Comparison of ENCODE assay signal across 14 cellular contexts in genomic region chr12:31644536-31644935, GRCh38. TPM values are rescaled to one million over a fixed set of nuclear protein-coding genes. Genes with fewer than 3 reads are reported as not detected.
"Had no signal": no experiment of that assay in that cellular context is flagged by ENCODE, and none has a peak within 500 bp of the region (broad histone marks: within the 10 kb centered on the region; RNA-seq: fewer than 3 reads in every experiment).

No MANE protein-coding gene starts in this region.

- H3K4me3 ChIP-seq: left lung, lung, right atrium auricular region, testis, upper lobe of left lung had no signal

- H3K36me3 Mint-ChIP-seq: activated CD4-positive, alpha-beta memory T cell treated with anti-CD3 and anti-CD28 coated beads for 36 hours; activated naive CD4-positive, alpha-beta T cell treated with anti-CD3 and anti-CD28 coated beads, Interleukin-2, amount 10 ng/mL, durations not matched to agents 7 days and 5 days; naive thymus-derived CD4-positive, alpha-beta T cell had no signal

- H3K9me3 Mint-ChIP-seq: activated CD4-positive, alpha-beta memory T cell treated with anti-CD3 and anti-CD28 coated beads for 36 hours; activated naive CD4-positive, alpha-beta T cell treated with anti-CD3 and anti-CD28 coated beads, Interleukin-2, amount 10 ng/mL, durations not matched to agents 7 days and 5 days; activated T-cell treated with anti-CD3 and anti-CD28 coated beads, Interleukin-2, amount 50 U/mL, for 72 hours had no signal

- H3K36me3 ChIP-seq: left lung, right atrium auricular region, upper lobe of left lung had no signal

- H3K4me3 Mint-ChIP-seq: activated CD4-positive, alpha-beta memory T cell treated with anti-CD3 and anti-CD28 coated beads for 36 hours; activated naive CD4-positive, alpha-beta T cell treated with anti-CD3 and anti-CD28 coated beads, Interleukin-2, amount 10 ng/mL, durations not matched to agents 7 days and 5 days; activated T-cell treated with anti-CD3 and anti-CD28 coated beads, Interleukin-2, amount 50 U/mL, for 72 hours; naive thymus-derived CD4-positive, alpha-beta T cell had no signal

- H3K27ac ChIP-seq: left lung, right atrium auricular region, testis, upper lobe of left lung had no signal

- ATAC-seq: activated T-cell treated with anti-CD3 and anti-CD28 coated beads, Interleukin-2, amount 50 U/mL, for 72 hours; left lung; naive thymus-derived CD4-positive, alpha-beta T cell had no signal

- H3K27ac Mint-ChIP-seq: activated CD4-positive, alpha-beta memory T cell treated with anti-CD3 and anti-CD28 coated beads for 36 hours; activated naive CD4-positive, alpha-beta T cell treated with anti-CD3 and anti-CD28 coated beads, Interleukin-2, amount 10 ng/mL, durations not matched to agents 7 days and 5 days; activated T-cell treated with anti-CD3 and anti-CD28 coated beads, Interleukin-2, amount 50 U/mL, for 72 hours; naive thymus-derived CD4-positive, alpha-beta T cell had no signal

- H3K4me1 ChIP-seq: left lung, right atrium auricular region, upper lobe of left lung had no signal

- DNase-seq: activated CD4-positive, alpha-beta memory T cell treated with anti-CD3 and anti-CD28 coated beads for 36 hours; activated CD4-positive, alpha-beta T cell treated with anti-CD3 and anti-CD28 coated beads for 48 hours; activated effector memory CD4-positive, alpha-beta T cell treated with Interleukin-2 at 50 U/mL for 16 hours; activated naive CD4-positive, alpha-beta T cell treated with anti-CD3 and anti-CD28 coated beads, Interleukin-2, amount 10 ng/mL, durations not matched to agents 7 days and 5 days; activated T-cell treated with anti-CD3 and anti-CD28 coated beads, Interleukin-2, amount 50 U/mL, for 72 hours; amygdala; left lung; naive thymus-derived CD4-positive, alpha-beta T cell; stimulated activated CD4-positive, alpha-beta T cell treated with anti-CD3 and anti-CD28 coated beads, Interleukin-12 subunit alpha, Interleukin-12 subunit beta, amount 100 ng/mL, for 4 hours; stimulated activated CD4-positive, alpha-beta T cell treated with anti-CD3 and anti-CD28 coated beads, Interleukin-4, amount 100 ng/mL, for 4 hours; testis; upper lobe of left lung had no signal

- H3K9me3 ChIP-seq: left lung, right atrium auricular region, testis, upper lobe of left lung had no signal

- H3K27me3 ChIP-seq: left lung, right atrium auricular region, testis, upper lobe of left lung had no signal

- H3K4me1 Mint-ChIP-seq: activated naive CD4-positive, alpha-beta T cell treated with anti-CD3 and anti-CD28 coated beads, Interleukin-2, amount 10 ng/mL, durations not matched to agents 7 days and 5 days had no signal

- H3K27me3 Mint-ChIP-seq: activated CD4-positive, alpha-beta memory T cell treated with anti-CD3 and anti-CD28 coated beads for 36 hours; naive thymus-derived CD4-positive, alpha-beta T cell had no signal

RNA-seq across cellular contexts. Expression of gene DENND5B, which starts 53.6 kb away (rescaled TPM):
- polyA plus RNA-seq: naive thymus-derived CD4-positive, alpha-beta T cell had no signal
